Comparison of ENCODE assay signal across 1 cellular context in the genomic region with DNA sequence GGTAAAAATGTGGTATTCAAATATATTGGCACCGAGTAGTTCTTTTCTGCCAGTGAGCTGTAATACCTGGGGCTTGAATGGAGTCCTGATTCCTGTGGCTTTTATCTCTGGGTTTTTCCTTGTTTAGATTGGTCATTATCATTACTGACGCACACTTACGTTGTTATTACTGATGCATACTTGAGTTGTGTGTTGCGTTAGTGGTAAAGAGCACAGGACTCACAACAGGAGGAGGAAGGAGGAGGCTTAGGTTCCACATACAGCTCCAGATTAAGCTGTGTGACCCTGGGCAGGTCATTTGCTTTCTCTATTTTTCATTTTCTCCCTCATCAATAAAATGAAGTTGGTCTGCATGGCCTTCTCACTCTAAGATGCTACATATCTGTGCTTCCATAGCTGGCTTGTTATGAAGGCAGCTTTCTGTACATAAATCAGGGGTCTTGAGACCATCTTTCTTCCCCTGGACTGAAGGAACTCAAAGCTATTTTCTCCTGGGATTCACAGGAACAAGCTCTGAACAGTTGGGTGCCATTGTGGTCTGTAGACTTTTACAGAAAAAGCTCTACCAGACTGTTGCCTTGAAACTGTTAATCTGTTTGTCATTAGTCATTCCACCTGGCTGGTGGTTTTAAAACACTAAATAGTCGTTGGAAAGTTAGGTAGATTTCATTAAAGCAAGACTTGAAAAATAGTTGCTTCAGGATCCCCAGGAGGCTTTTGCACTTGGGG.
TF ChIP-seq lines count a peak whose summit lies in the region.

No MANE protein-coding gene starts in this region.

TF ChIP-seq in GM12878, 131 proteins besides CTCF, POLR2A, EP300 and RAD21 (continued from another document):
- TF ChIP-seq, protein P1, sequence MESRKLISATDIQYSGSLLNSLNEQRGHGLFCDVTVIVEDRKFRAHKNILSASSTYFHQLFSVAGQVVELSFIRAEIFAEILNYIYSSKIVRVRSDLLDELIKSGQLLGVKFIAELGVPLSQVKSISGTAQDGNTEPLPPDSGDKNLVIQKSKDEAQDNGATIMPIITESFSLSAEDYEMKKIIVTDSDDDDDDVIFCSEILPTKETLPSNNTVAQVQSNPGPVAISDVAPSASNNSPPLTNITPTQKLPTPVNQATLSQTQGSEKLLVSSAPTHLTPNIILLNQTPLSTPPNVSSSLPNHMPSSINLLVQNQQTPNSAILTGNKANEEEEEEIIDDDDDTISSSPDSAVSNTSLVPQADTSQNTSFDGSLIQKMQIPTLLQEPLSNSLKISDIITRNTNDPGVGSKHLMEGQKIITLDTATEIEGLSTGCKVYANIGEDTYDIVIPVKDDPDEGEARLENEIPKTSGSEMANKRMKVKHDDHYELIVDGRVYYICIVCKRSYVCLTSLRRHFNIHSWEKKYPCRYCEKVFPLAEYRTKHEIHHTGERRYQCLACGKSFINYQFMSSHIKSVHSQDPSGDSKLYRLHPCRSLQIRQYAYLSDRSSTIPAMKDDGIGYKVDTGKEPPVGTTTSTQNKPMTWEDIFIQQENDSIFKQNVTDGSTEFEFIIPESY (IDR thresholded peaks at IDR 0.05), result no peak
- TF ChIP-seq RUNX3 (IDR thresholded peaks at IDR 0.05; ENCODE audit: low read length), result no peak
- peak; percentile 38 for TF ChIP-seq POLR2AphosphoS5 (IDR thresholded peaks at IDR 0.05; ENCODE audit: low read length)
- TF ChIP-seq HDAC6 (IDR thresholded peaks at IDR 0.05; ENCODE audit: unreplicated experiment), result no peak
- no peak for TF ChIP-seq STAT3 (IDR thresholded peaks at IDR 0.05; ENCODE audit: low read depth, low read length)
- TF ChIP-seq POU2F2 (IDR thresholded peaks at IDR 0.05; ENCODE audit: borderline replicate concordance, low read depth, low read length), result peak; percentile 36; the same call in 1 of the 3 replicates
- TF ChIP-seq CREM (IDR thresholded peaks at IDR 0.05; ENCODE audit: low read depth), result no peak
- no peak for TF ChIP-seq ZBED1 (IDR thresholded peaks at IDR 0.05; ENCODE audit: borderline replicate concordance)
- TF ChIP-seq USF2 (IDR thresholded peaks at IDR 0.05; ENCODE audit: borderline replicate concordance, low read depth, low read length), result no peak
- no peak for TF ChIP-seq FOXK2 (IDR thresholded peaks at IDR 0.05)
TF ChIP-seq in GM12878: peak in this region for 2.
